Comparison of ENCODE assay signal across 24 cellular contexts in genomic region chr15:53903129-53903528, GRCh38.
"Had no signal": no experiment of that assay in that cellular context is flagged by ENCODE, and none has a peak within 500 bp of the region (broad histone marks: within the 10 kb centered on the region; RNA-seq: fewer than 3 reads in every experiment).

No MANE protein-coding gene starts in this region.

- H3K9me3 ChIP-seq: stomach, suprapubic skin, testis, thoracic aorta, thyroid gland, tibial artery, tibial nerve, transverse colon, upper lobe of left lung, upper lobe of right lung, uterus, vagina had no signal

- H3K4me3 ChIP-seq: stomach, suprapubic skin, testis, thoracic aorta, thyroid gland, tibial artery, tibial nerve, transverse colon, upper lobe of left lung, upper lobe of right lung, uterus, vagina had no signal

- H3K27ac ChIP-seq: stomach, suprapubic skin, testis, thoracic aorta, thyroid gland, tibial artery, tibial nerve, transverse colon, upper lobe of left lung, upper lobe of right lung, uterus, vagina had no signal

- H3K36me3 ChIP-seq: stomach, suprapubic skin, thoracic aorta, thyroid gland, tibial artery, tibial nerve, transverse colon, upper lobe of left lung, upper lobe of right lung, uterus, vagina had no signal

- DNase-seq: stimulated activated CD4-positive, alpha-beta T cell treated with anti-CD3 and anti-CD28 coated beads, Interleukin-2, amount 100 ng/mL, for 48 hours; stimulated activated CD4-positive, alpha-beta T cell treated with anti-CD3 and anti-CD28 coated beads, Interleukin-4, amount 100 ng/mL, for 1 hour; stimulated activated CD4-positive, alpha-beta T cell treated with anti-CD3 and anti-CD28 coated beads, Interleukin-4, amount 100 ng/mL, for 24 hours; stimulated activated CD4-positive, alpha-beta T cell treated with anti-CD3 and anti-CD28 coated beads, Interleukin-4, amount 100 ng/mL, for 4 hours; stimulated activated CD8-positive, alpha-beta memory T cell treated with anti-CD3 and anti-CD28 coated beads, Interleukin-4, amount 100 ng/mL, for 48 hours; stimulated activated naive B cell treated with anti-CD40 and anti-IgM and Interleukin-4, amounts not matched to agents 10 μg/mL and 1 μg/mL and 100 μg/mL, for 72 hours; stimulated activated naive CD4-positive, alpha-beta T cell; stimulated activated naive CD4-positive, alpha-beta T cell treated with Interleukin-2 at 50 U/mL for 16 hours; stimulated activated naive CD8-positive, alpha-beta T cell treated with anti-CD3 and anti-CD28 coated beads, Interleukin-15, amount 100 ng/mL, for 72 hours; stimulated activated naive CD8-positive, alpha-beta T cell treated with anti-CD3 and anti-CD28 coated beads, Interleukin-15, Interleukin-2, amounts not matched to agents 100 U/mL and 50 U/mL, for 24 hours; stomach; substantia nigra; testis; thyroid gland; tibial artery; transverse colon; trophoblast cell; upper lobe of left lung; upper lobe of right lung; uterus had no signal

- H3K4me1 ChIP-seq: stomach, suprapubic skin, testis, tibial artery, tibial nerve, transverse colon, upper lobe of left lung, upper lobe of right lung, uterus, vagina had no signal

- H3K27me3 ChIP-seq: stomach, suprapubic skin, testis, thyroid gland, tibial artery, tibial nerve, transverse colon, upper lobe of left lung, upper lobe of right lung, uterus, vagina had no signal
